In the genomic region with DNA sequence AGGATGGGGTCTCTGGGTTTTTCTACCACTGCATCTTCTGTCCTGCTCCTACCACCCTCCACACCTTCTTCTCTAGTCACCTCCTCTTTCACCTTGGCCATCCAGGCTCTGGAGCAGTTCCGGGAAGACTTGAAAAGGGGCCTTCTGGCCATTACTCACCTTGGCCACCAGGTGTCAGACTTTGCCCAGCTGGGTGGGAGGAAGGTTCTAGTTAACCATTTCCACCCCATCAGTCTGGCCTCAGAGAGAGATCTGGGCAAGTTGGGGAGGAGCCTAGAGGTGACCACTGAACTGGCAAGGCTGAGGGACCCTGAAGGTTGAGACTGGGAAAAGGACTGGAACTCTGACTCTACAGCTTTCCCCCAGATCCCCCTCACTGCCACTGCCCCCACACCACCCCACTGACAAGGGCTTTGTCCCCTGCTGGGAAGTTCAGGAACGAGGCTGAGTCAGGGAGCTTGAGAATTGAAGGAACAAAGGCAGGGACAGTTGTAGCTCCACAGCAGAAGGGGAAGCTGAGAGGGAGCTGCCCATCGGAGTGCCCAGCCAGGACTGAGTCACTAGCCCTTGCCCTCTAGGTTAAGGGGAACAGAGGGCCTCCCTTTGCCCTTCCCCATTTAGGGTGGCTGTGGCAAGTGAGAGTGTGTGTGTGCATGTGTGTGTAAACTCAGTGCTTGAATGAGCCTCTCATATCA, we compare ENCODE assay signal across 1 cellular context.
TF ChIP-seq lines count a peak whose summit lies in the region.

No MANE protein-coding gene starts in this region.

TF ChIP-seq in HepG2, 621 proteins besides CTCF, POLR2A, EP300 and RAD21 (continued from another document):
- no peak for TF ChIP-seq ZC3H4 (CRISPR knock-in tag; IDR thresholded peaks at IDR 0.05; ENCODE audit: borderline replicate concordance)
